ENCODE assay signal across 19 cellular contexts in genomic region chr20:17391108-17391771, GRCh38.
"Had no signal": no experiment of that assay in that cellular context is flagged by ENCODE, and none has a peak within 500 bp of the region (broad histone marks: within the 10 kb centered on the region; RNA-seq: fewer than 3 reads in every experiment).

No MANE protein-coding gene starts in this region.

- H3K9me3 ChIP-seq: lower lobe of right lung, thoracic aorta, upper lobe of left lung had no signal

- H3K36me3 ChIP-seq: lower lobe of right lung, thoracic aorta, upper lobe of left lung had no signal

- ATAC-seq: foreskin keratinocyte; left colon; lower lobe of right lung; naive thymus-derived CD8-positive, alpha-beta T cell; sciatic nerve; stimulated activated naive B cell treated with anti-CD40 and anti-IgM and Interleukin-4, amounts not matched to agents 10 μg/mL and 1 μg/mL and 100 μg/mL, for 72 hours had no signal

- DNase-seq: activated CD4-positive, alpha-beta T cell treated with anti-CD3 and anti-CD28 coated beads, Interleukin-2, amount 50 U/mL, for 1 hour; activated CD4-positive, CD25-positive, alpha-beta regulatory T cell treated with anti-CD3 and anti-CD28 coated beads, Interleukin-2, amount 50 U/mL, for 72 hours; activated CD8-positive, alpha-beta memory T cell treated with anti-CD3 and anti-CD28 coated beads, Interleukin-2, amount 50 U/mL, for 4 hours; activated effector memory CD4-positive, alpha-beta T cell treated with anti-CD3 and anti-CD28 coated beads, Interleukin-2, amount 50 U/mL, for 16 hours; activated naive CD4-positive, alpha-beta T cell treated with anti-CD3 and anti-CD28 coated beads, Interleukin-2, amount 50 U/mL, for 16 hours; activated T-cell treated with anti-CD3 and anti-CD28 coated beads, Interleukin-2, amount 50 U/mL, for 48 hours; aorta; foreskin keratinocyte; islet precursor cell; left colon; lower lobe of right lung; naive thymus-derived CD8-positive, alpha-beta T cell; stimulated activated naive B cell treated with anti-CD40 and anti-IgM and Interleukin-4, amounts not matched to agents 10 μg/mL and 1 μg/mL and 100 μg/mL, for 72 hours; upper lobe of left lung had no signal

- H3K27ac ChIP-seq: coronary artery, foreskin keratinocyte, hepatocyte, lower lobe of right lung, parathyroid adenoma, thoracic aorta, upper lobe of left lung had no signal

- H3K4me3 ChIP-seq: coronary artery, hepatocyte, lower lobe of right lung, thoracic aorta, upper lobe of left lung had no signal

- H3K27me3 ChIP-seq: foreskin keratinocyte, hepatocyte, upper lobe of left lung had no signal
